11 cellular contexts compared by ENCODE assay signal in genomic region chr10:72008096-72008933, GRCh38. TPM values are rescaled to one million over a fixed set of nuclear protein-coding genes. Genes with fewer than 3 reads are reported as not detected.
DNase-seq lines count a peak whose midpoint lies in the region; ATAC-seq and TF ChIP-seq lines count a peak whose summit lies in the region.
"Had no signal": no experiment of that assay in that cellular context is flagged by ENCODE, and none has a peak within 500 bp of the region (broad histone marks: within the 10 kb centered on the region; RNA-seq: fewer than 3 reads in every experiment).

No MANE protein-coding gene starts in this region.

- intact Hi-C loops in psoas muscle (cut with DNase I), result loop anchor here in 1 of 2 donors (2.0 kb wide), 1 partner anchor 44 kb away; the partner anchor contains the start of gene CHST3

- H2AFZ ChIP-seq in ACC112 (ENCODE audit: low read length, unreplicated experiment), result no peak overlapping the region

- H3K4me1 ChIP-seq in ACC112 (ENCODE audit: control insufficient read depth, insufficient read depth, low read length, unreplicated experiment), result peaks cover 26% of the 10 kb centered on the region
- H3K4me1 ChIP-seq in gastroesophageal sphincter, result peaks cover 10 to 76% (median 45%) of the 10 kb centered on the region in 3 donors
- peaks cover 40% of the 10 kb centered on the region for H3K4me1 ChIP-seq in psoas muscle

- ATAC-seq in WTC11 (no peak), gastroesophageal sphincter (no peak), psoas muscle (no peak), GM21447 (IDR thresholded peaks at IDR 0.05; ENCODE audit: unreplicated experiment) (no peak)
- ATAC-seq: PC-3 had no signal

- H3K27me3 ChIP-seq in ACC112 (ENCODE audit: insufficient read depth, low read length) (no peaks in the 10 kb centered on the region), gastroesophageal sphincter (no peaks in the 10 kb centered on the region), psoas muscle (ENCODE audit: insufficient read depth in 3 of 3, low read length in 2 of 3) (no peaks in the 10 kb centered on the region)

- H3K27me3 Mint-ChIP-seq in WTC11 (ENCODE audit: low read depth), result no peaks in the 10 kb centered on the region
- H3K27me3 Mint-ChIP-seq: progenitor cell of endocrine pancreas had no signal

- H3K4me3 Mint-ChIP-seq in WTC11, result no peak overlapping the region

- H3K27ac Mint-ChIP-seq in WTC11, result peak overlapping the region; percentile 63

- no peaks in the 10 kb centered on the region for H3K9me3 Mint-ChIP-seq in WTC11

- H3K36me3 ChIP-seq in ACC112 (ENCODE audit: insufficient read depth, low read length) (peaks cover 10% of the 10 kb centered on the region; the same call in 1 of the 2 replicates), gastroesophageal sphincter (peaks cover 0 to 41% of the 10 kb centered on the region in 2 donors), psoas muscle (ENCODE audit: insufficient read depth in 1 of 2, low read depth in 1 of 2) (peaks cover 0 to 29% of the 10 kb centered on the region in 2 donors)

- peaks cover 10% of the 10 kb centered on the region for H3K79me2 ChIP-seq in ACC112 (ENCODE audit: control insufficient read depth, insufficient read depth, low read length, unreplicated experiment)

- H3K27ac ChIP-seq in ACC112 (ENCODE audit: low read depth, low read length), result peak overlapping the region; percentile 91
- H3K27ac ChIP-seq in gastroesophageal sphincter, result peak overlapping the region; percentile 82 to 97 (median 93)
- H3K27ac ChIP-seq in psoas muscle, result peak overlapping the region; percentile 93

- H3K4me1 Mint-ChIP-seq in WTC11, result peaks cover 3% of the 10 kb centered on the region; the same call in 1 of the 2 replicates

- H3K36me3 Mint-ChIP-seq in WTC11, result no peaks in the 10 kb centered on the region

- POLR2A ChIA-PET in WTC11 (lab: Charles Lee), result no interaction called here

- no peak for TF ChIP-seq EP300 in gastroesophageal sphincter (IDR thresholded peaks at IDR 0.05)

- no peak for TF ChIP-seq CTCF in WTC11 (IDR thresholded peaks at IDR 0.05)
- TF ChIP-seq CTCF in gastroesophageal sphincter (IDR thresholded peaks at IDR 0.05), result no peak
- TF ChIP-seq CTCF in psoas muscle (IDR thresholded peaks at IDR 0.05), result no peak

- DNase-seq in WTC11 (ENCODE audit: low spot score) (no peak), psoas muscle (no peak), CD1c-positive myeloid dendritic cell (ENCODE audit: extremely low spot score) (no peak), ureter (ENCODE audit: low spot score) (no peak), NCI-H2029 (lab: John Stamatoyannopoulos, UW) (no peak)
- DNase-seq: NCI-H146, PC-3 had no signal

- peak overlapping the region; percentile 30; the same call in 1 of the 2 replicates for H3K4me3 ChIP-seq in ACC112 (ENCODE audit: low read depth, low read length)
- no peak overlapping the region for H3K4me3 ChIP-seq in gastroesophageal sphincter
- H3K4me3 ChIP-seq in psoas muscle, result no peak overlapping the region

- TF ChIP-seq POLR2A in gastroesophageal sphincter (IDR thresholded peaks at IDR 0.05), result no peak

- CTCF ChIA-PET in WTC11 (lab: Charles Lee), result no interaction called here

- 88% methylated on average over 12 of the region's 56 CpGs; no CpG with 5 or more reads in 1 of the 2 donors for WGBS in gastroesophageal sphincter (ENCODE audit: low coverage in 1 of 2), 2 donors
- 84 to 91% (median 85%) methylated on average over 49 to 56 of the region's 56 CpGs for WGBS in psoas muscle, 3 donors

- H3K9me3 ChIP-seq in gastroesophageal sphincter (no peaks in the 10 kb centered on the region), psoas muscle (no peaks in the 10 kb centered on the region)

TF ChIP-seq in WTC11, 78 proteins besides CTCF, POLR2A, EP300 and RAD21:
- TF ChIP-seq ESRRA (CRISPR knock-in tag; IDR thresholded peaks at IDR 0.05; ENCODE audit: borderline replicate concordance), result no peak
- no peak for TF ChIP-seq GABPB1 (CRISPR knock-in tag; IDR thresholded peaks at IDR 0.05)
- TF ChIP-seq NFYB (CRISPR knock-in tag; conservative IDR thresholded peaks at IDR 0.05; ENCODE audit: low read depth), result no peak

RNA-seq across cellular contexts. Expression of gene CHST3, which starts 44.1 kb away (rescaled TPM):
- 5.6 to 7.0 TPM (median 5.9 TPM) in 3 replicates for total RNA-seq in WTC11 (2021)
- total RNA-seq in gastroesophageal sphincter, result 10 to 100 TPM; 31.8 to 48.0 (median 37.3) TPM
- total RNA-seq in psoas muscle, result 10 to 100 TPM; 10.6 to 44.0 (median 16.6) TPM
- 10 to 100 TPM in 1 of 3 donors, 1 to 10 TPM in 2; 3.3 to 12.1 (median 8.2) TPM for polyA plus RNA-seq in psoas muscle
- 13.2 TPM for total RNA-seq in ureter
